8 cellular contexts compared by ENCODE assay signal in genomic region chr3:168040624-168041208, GRCh38. TPM values are rescaled to one million over a fixed set of nuclear protein-coding genes. Genes with fewer than 3 reads are reported as not detected.
DNase-seq lines count a peak whose midpoint lies in the region; ATAC-seq and TF ChIP-seq lines count a peak whose summit lies in the region.

No MANE protein-coding gene starts in this region.

- peak; percentile 56 for ATAC-seq in GM18520 (IDR thresholded peaks at IDR 0.05; ENCODE audit: unreplicated experiment)
- peak; percentile 65 for ATAC-seq in HG03060 (IDR thresholded peaks at IDR 0.05; ENCODE audit: low read depth, unreplicated experiment)
- ATAC-seq in WTC11 = peak; percentile 86
- ATAC-seq in upper lobe of right lung = peak; percentile 87

- peak; percentile 36; the same call in 1 of the 2 replicates for TF ChIP-seq CTCF in WTC11 (IDR thresholded peaks at IDR 0.05)
- TF ChIP-seq CTCF in upper lobe of right lung (IDR thresholded peaks at IDR 0.05) = peak; percentile 51

- H3K36me3 ChIP-seq in upper lobe of right lung = peaks cover 55% of the 10 kb centered on the region

- intact Hi-C loops in upper lobe of right lung (cut with DNase I) = no loop called here

- H3K36me3 Mint-ChIP-seq in WTC11 = peaks cover 28% of the 10 kb centered on the region

- H3K9me3 ChIP-seq in upper lobe of right lung = no peaks in the 10 kb centered on the region

- H3K27me3 ChIP-seq in upper lobe of right lung = no peaks in the 10 kb centered on the region

- no peak overlapping the region for H3K4me3 ChIP-seq in upper lobe of right lung

- H3K4me1 Mint-ChIP-seq in WTC11 = peaks cover 8% of the 10 kb centered on the region

- H3K27ac ChIP-seq in upper lobe of right lung = no peak overlapping the region

- H3K4me3 Mint-ChIP-seq in WTC11 = no peak overlapping the region

- H3K27me3 Mint-ChIP-seq in WTC11 (ENCODE audit: low read depth) = no peaks in the 10 kb centered on the region

- CTCF ChIA-PET in WTC11 (lab: Charles Lee) = interaction anchor here (0.5 to 2.9 kb wide), 28 partner anchors 10 to 824 kb away, joined by 3 to 17 read pairs (median 4); partner anchors contain the start of gene ZBBX

- H3K4me1 ChIP-seq in upper lobe of right lung = no peaks in the 10 kb centered on the region

- H3K9me3 Mint-ChIP-seq in WTC11 = no peaks in the 10 kb centered on the region

- DNase-seq in AML-193 (lab: John Stamatoyannopoulos, UW) = peak; percentile 82 to 83
- peak; percentile 56 for DNase-seq in NCI-H2171 (lab: John Stamatoyannopoulos, UW)
- peak; percentile 16 for DNase-seq in WTC11 (ENCODE audit: low spot score)
- peak; percentile 39 for DNase-seq in hepatic stellate cell (ENCODE audit: low spot score)
- no peak for DNase-seq in upper lobe of right lung
- no peak for DNase-seq in COLO668 (lab: John Stamatoyannopoulos, UW; ENCODE audit: unreplicated experiment)

- POLR2A ChIA-PET in WTC11 (lab: Charles Lee) = no interaction called here

- H3K27ac Mint-ChIP-seq in WTC11 = no peak overlapping the region

TF ChIP-seq in WTC11, 78 proteins besides CTCF, POLR2A, EP300 and RAD21:
- TF ChIP-seq USF1 (CRISPR knock-in tag; IDR thresholded peaks at IDR 0.05) (no peak), NR3C1 (CRISPR knock-in tag; conservative IDR thresholded peaks at IDR 0.05; ENCODE audit: low read depth) (no peak), TCF7 (CRISPR knock-in tag; IDR thresholded peaks at IDR 0.05; ENCODE audit: low read depth) (no peak), E2F4 (CRISPR knock-in tag; IDR thresholded peaks at IDR 0.05; ENCODE audit: borderline replicate concordance, low read depth) (no peak), HMGA2 (CRISPR knock-in tag; IDR thresholded peaks at IDR 0.05) (no peak), STAT6 (CRISPR knock-in tag; conservative IDR thresholded peaks at IDR 0.05; ENCODE audit: low read depth) (no peak), ZNF396 (CRISPR knock-in tag; IDR thresholded peaks at IDR 0.05; ENCODE audit: borderline replicate concordance) (no peak), GABPB1 (CRISPR knock-in tag; IDR thresholded peaks at IDR 0.05) (no peak), USF2 (CRISPR knock-in tag; IDR thresholded peaks at IDR 0.05) (no peak)

RNA-seq across cellular contexts. Expression of gene GOLIM4, which starts 55.0 kb away (rescaled TPM):
- 23.9 to 30.0 TPM (median 23.9 TPM) in 3 replicates for total RNA-seq in WTC11 (2021)
- 50.9 TPM for total RNA-seq in upper lobe of right lung

Comparison
In these comparisons a context has a peak if more than half of its experiments do, and no peak if none do; other contexts are left out.
1. DNase-seq: peak in AML-193 (2 of 2), NCI-H2171 (single experiment), WTC11 (single experiment) and hepatic stellate cell (single experiment); none in upper lobe of right lung (single experiment) and COLO668 (single experiment).
2. Peak in every context shown above with its lines, with median percentiles within 50 percentile points of each other: ATAC-seq.